8 cellular contexts compared by ENCODE assay signal in genomic region chrX:154051210-154051810, GRCh38. TPM values are rescaled to one million over a fixed set of nuclear protein-coding genes. Genes with fewer than 3 reads are reported as not detected.
DNase-seq lines count a peak whose midpoint lies in the region; ATAC-seq and TF ChIP-seq lines count a peak whose summit lies in the region.

No MANE protein-coding gene starts in this region.

- peaks cover 23% of the 10 kb centered on the region for H3K36me3 Mint-ChIP-seq in Calu3 (ENCODE audit: insufficient read depth, unreplicated experiment)
- peaks cover 45% of the 10 kb centered on the region for H3K36me3 Mint-ChIP-seq in activated naive CD4-positive, alpha-beta T cell treated with anti-CD3 and anti-CD28 coated beads, Interleukin-2, amount 10 ng/mL, durations not matched to agents 7 days and 5 days

- H3K9me3 ChIP-seq in SK-N-MC (ENCODE audit: low read depth, low read length) (no peaks in the 10 kb centered on the region), left ventricle myocardium inferior (replicated peaks) (no peaks in the 10 kb centered on the region)

- no peaks in the 10 kb centered on the region for H3K9me3 Mint-ChIP-seq in Calu3 (ENCODE audit: low read depth, unreplicated experiment)
- no peaks in the 10 kb centered on the region for H3K9me3 Mint-ChIP-seq in activated naive CD4-positive, alpha-beta T cell treated with anti-CD3 and anti-CD28 coated beads, Interleukin-2, amount 10 ng/mL, durations not matched to agents 7 days and 5 days

- H3K27ac Mint-ChIP-seq in Calu3 (ENCODE audit: unreplicated experiment) = no peak overlapping the region
- peak overlapping the region; percentile 65 for H3K27ac Mint-ChIP-seq in activated naive CD4-positive, alpha-beta T cell treated with anti-CD3 and anti-CD28 coated beads, Interleukin-2, amount 10 ng/mL, durations not matched to agents 7 days and 5 days

- peak; percentile 48 for TF ChIP-seq CTCF in Calu3 (IDR thresholded peaks at IDR 0.05; ENCODE audit: unreplicated experiment)
- peak; percentile 67 for TF ChIP-seq CTCF in left ventricle myocardium inferior (IDR thresholded peaks at IDR 0.05; ENCODE audit: borderline replicate concordance)

- DNase-seq in Calu3 (peak; percentile 71), HUDEP-2 (lab: John Stamatoyannopoulos, UW; ENCODE audit: unreplicated experiment in 76 of 76) (peak in 48 of 76 experiments; percentile 0 to 57 (median 20)), SK-N-MC (ENCODE audit: low read depth, low spot score) (peak; percentile 20), left ventricle myocardium inferior (peak; percentile 60), sciatic nerve (ENCODE audit: low spot score) (peak; percentile 91), GOT3 (lab: John Stamatoyannopoulos, UW) (no peak)
- peak; percentile 78 for DNase-seq in activated naive CD4-positive, alpha-beta T cell treated with anti-CD3 and anti-CD28 coated beads, Interleukin-2, amount 10 ng/mL, durations not matched to agents 7 days and 5 days

- H3K9ac ChIP-seq in SK-N-MC (ENCODE audit: insufficient read length) = no peak overlapping the region

- intact Hi-C loops in Calu3 (cut with micrococcal nuclease; ENCODE audit: unreplicated experiment) = no loop called here
- intact Hi-C loops in left ventricle myocardium inferior (cut with micrococcal nuclease) = loop anchor here (5.0 kb wide), 1 partner anchor 39 kb away; no protein-coding TSS in a partner anchor
- intact Hi-C loops in sciatic nerve (cut with DNase I) = no loop called here

- no peaks in the 10 kb centered on the region for H3K27me3 ChIP-seq in left ventricle myocardium inferior (ENCODE audit: low read depth)

- H3K4me3 Mint-ChIP-seq in Calu3 (ENCODE audit: low read depth, unreplicated experiment) = no peak overlapping the region
- no peak overlapping the region for H3K4me3 Mint-ChIP-seq in activated naive CD4-positive, alpha-beta T cell treated with anti-CD3 and anti-CD28 coated beads, Interleukin-2, amount 10 ng/mL, durations not matched to agents 7 days and 5 days

- H3K4me1 ChIP-seq in left ventricle myocardium inferior = peaks cover 58% of the 10 kb centered on the region

- peaks cover 38% of the 10 kb centered on the region for H3K4me1 Mint-ChIP-seq in Calu3 (ENCODE audit: low read depth, unreplicated experiment)
- H3K4me1 Mint-ChIP-seq in activated naive CD4-positive, alpha-beta T cell treated with anti-CD3 and anti-CD28 coated beads, Interleukin-2, amount 10 ng/mL, durations not matched to agents 7 days and 5 days = peaks cover 21% of the 10 kb centered on the region

- CTCF ChIA-PET in Calu3 (lab: Charles Lee) = no interaction called here
- CTCF ChIA-PET in activated naive CD4-positive, alpha-beta T cell treated with anti-CD3 and anti-CD28 coated beads, Interleukin-2, amount 10 ng/mL, durations not matched to agents 7 days and 5 days (lab: Charles Lee) = interaction anchor here (1.5 kb wide), 1 partner anchor 38 kb away, joined by 8 read pairs; no protein-coding TSS in a partner anchor

- BruUV-seq in Calu3 (replicated peaks; lab: Mats Ljungman, UMichigan) = no TSS peak

- no peak overlapping the region for H3K4me3 ChIP-seq in SK-N-MC
- H3K4me3 ChIP-seq in left ventricle myocardium inferior = no peak overlapping the region

- ATAC-seq in sciatic nerve (peak; percentile 62), GM19452 (IDR thresholded peaks at IDR 0.05; ENCODE audit: unreplicated experiment) (no peak)

- H3K36me3 ChIP-seq in SK-N-MC (ENCODE audit: insufficient read depth, low read length) = no peaks in the 10 kb centered on the region
- peaks cover 4% of the 10 kb centered on the region for H3K36me3 ChIP-seq in left ventricle myocardium inferior

- H3K27ac ChIP-seq in SK-N-MC = peak overlapping the region; percentile 10; the same call in 1 of the 2 replicates
- peak overlapping the region; percentile 73 for H3K27ac ChIP-seq in left ventricle myocardium inferior (replicated peaks)

- H3K27me3 Mint-ChIP-seq in Calu3 (ENCODE audit: unreplicated experiment) = no peaks in the 10 kb centered on the region
- no peaks in the 10 kb centered on the region for H3K27me3 Mint-ChIP-seq in activated naive CD4-positive, alpha-beta T cell treated with anti-CD3 and anti-CD28 coated beads, Interleukin-2, amount 10 ng/mL, durations not matched to agents 7 days and 5 days

RNA-seq across cellular contexts. Expression of gene IRAK1, which starts 31.6 kb away (rescaled TPM):
- total RNA-seq in Calu3 (2022) (194 and 208 TPM in 2 replicates), left ventricle myocardium inferior (40.6 TPM), sciatic nerve (53.9 TPM)

RNA-seq across cellular contexts. Expression of gene MECP2, which starts 46.2 kb away (rescaled TPM):
- 64.3 and 69.9 TPM in 2 replicates for total RNA-seq in Calu3 (2022)
- 28.3 TPM for total RNA-seq in left ventricle myocardium inferior
- 85.6 TPM for total RNA-seq in sciatic nerve
